9 cellular contexts compared by ENCODE assay signal in the genomic region with DNA sequence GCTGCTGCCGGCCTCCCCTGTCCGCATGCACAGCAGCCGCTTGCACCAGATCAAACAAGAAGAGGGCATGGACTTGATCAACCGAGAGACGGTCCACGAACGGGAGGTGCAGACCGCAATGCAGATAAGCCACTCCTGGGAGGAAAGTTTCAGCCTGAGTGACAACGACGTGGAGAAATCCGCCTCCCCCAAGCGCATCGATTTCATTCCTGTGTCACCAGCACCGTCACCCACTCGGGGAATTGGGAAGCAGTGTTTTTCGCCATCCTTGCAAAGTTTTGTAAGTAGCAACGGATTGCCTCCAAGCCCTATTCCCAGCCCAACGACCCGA.
DNase-seq lines count a peak whose midpoint lies in the region; ATAC-seq, FAIRE-seq and TF ChIP-seq lines count a peak whose summit lies in the region.
"Had no signal": no experiment of that assay in that cellular context is flagged by ENCODE, and none has a peak within 500 bp of the region (broad histone marks: within the 10 kb centered on the region; RNA-seq: fewer than 3 reads in every experiment).

No MANE protein-coding gene starts in this region.

- H3K27me3 Mint-ChIP-seq in activated naive CD8-positive, alpha-beta T cell treated with anti-CD3 and anti-CD28 coated beads, Interleukin-2, amount 50 U/mL, for 24 hours: peaks cover under 1% of the 10 kb centered on the region
- H3K27me3 Mint-ChIP-seq in activated naive CD8-positive, alpha-beta T cell treated with anti-CD3 and anti-CD28 coated beads for 36 hours: peaks cover 4% of the 10 kb centered on the region
- H3K27me3 Mint-ChIP-seq in astrocyte (ENCODE audit: low read depth, unreplicated experiment) (no peaks in the 10 kb centered on the region), T-cell (peaks cover under 1% of the 10 kb centered on the region in 2 donors)

- no peak for TF ChIP-seq CTCF in astrocyte (IDR thresholded peaks at IDR 0.05; ENCODE audit: insufficient read depth, low read depth, low read length)
- no peak for TF ChIP-seq CTCF in right lobe of liver (IDR thresholded peaks at IDR 0.05)
- no peak for TF ChIP-seq CTCF in upper lobe of right lung (IDR thresholded peaks at IDR 0.05)

- no peak for DNase-seq in activated naive CD8-positive, alpha-beta T cell treated with anti-CD3 and anti-CD28 coated beads, Interleukin-2, amount 50 U/mL, for 24 hours
- DNase-seq in activated naive CD8-positive, alpha-beta T cell treated with anti-CD3 and anti-CD28 coated beads for 36 hours: no peak
- DNase-seq in astrocyte (ENCODE audit: low read depth) (no peak), right lobe of liver (no peak), upper lobe of right lung (no peak), T-cell (no peak)

- H3K9me3 ChIP-seq in astrocyte (ENCODE audit: insufficient read depth, low read depth, low read length) (no peaks in the 10 kb centered on the region), right lobe of liver (no peaks in the 10 kb centered on the region), upper lobe of right lung (no peaks in the 10 kb centered on the region)

- H3K9ac ChIP-seq in astrocyte (ENCODE audit: low read length): peak overlapping the region; percentile 91

- H3K4me1 Mint-ChIP-seq in activated naive CD8-positive, alpha-beta T cell treated with anti-CD3 and anti-CD28 coated beads, Interleukin-2, amount 50 U/mL, for 24 hours: peaks cover 5% of the 10 kb centered on the region
- H3K4me1 Mint-ChIP-seq in activated naive CD8-positive, alpha-beta T cell treated with anti-CD3 and anti-CD28 coated beads for 36 hours: peaks cover 6% of the 10 kb centered on the region
- H3K4me1 Mint-ChIP-seq in astrocyte (ENCODE audit: low read depth, unreplicated experiment) (peaks cover 4% of the 10 kb centered on the region), T-cell (peaks cover 0 to 5% (median 5%) of the 10 kb centered on the region in 3 donors)

- CTCF ChIA-PET in T-cell (lab: Charles Lee): interaction anchor here (1.1 to 2.1 kb wide), 3 partner anchors 38 to 254 kb away, joined by 3 to 5 read pairs (median 4); a partner anchor contains a TSS

- H3K27ac ChIP-seq in astrocyte (ENCODE audit: low read depth, low read length) (peak overlapping the region; percentile 81), right lobe of liver (peak overlapping the region; percentile 80 to 88 (median 81)), upper lobe of right lung (peak overlapping the region; percentile 97)

- peak overlapping the region; percentile 97 for H3K4me2 ChIP-seq in astrocyte (ENCODE audit: low read length)

- peaks cover 29% of the 10 kb centered on the region for H4K20me1 ChIP-seq in astrocyte (ENCODE audit: insufficient read depth, low read length)

- H3K4me1 ChIP-seq in astrocyte (ENCODE audit: insufficient read depth, low read length): peaks cover 9% of the 10 kb centered on the region
- peaks cover 0 to 34% (median 9%) of the 10 kb centered on the region in 4 donors for H3K4me1 ChIP-seq in right lobe of liver
- peaks cover 53% of the 10 kb centered on the region for H3K4me1 ChIP-seq in upper lobe of right lung

- H3K36me3 Mint-ChIP-seq in activated naive CD8-positive, alpha-beta T cell treated with anti-CD3 and anti-CD28 coated beads, Interleukin-2, amount 50 U/mL, for 24 hours (ENCODE audit: low read depth): peaks cover 3% of the 10 kb centered on the region
- no peaks in the 10 kb centered on the region for H3K36me3 Mint-ChIP-seq in activated naive CD8-positive, alpha-beta T cell treated with anti-CD3 and anti-CD28 coated beads for 36 hours
- H3K36me3 Mint-ChIP-seq in astrocyte (ENCODE audit: low read depth, unreplicated experiment) (no peaks in the 10 kb centered on the region), T-cell (no peaks in the 10 kb centered on the region)

- no peaks in the 10 kb centered on the region for H3K9me3 Mint-ChIP-seq in activated naive CD8-positive, alpha-beta T cell treated with anti-CD3 and anti-CD28 coated beads, Interleukin-2, amount 50 U/mL, for 24 hours
- no peaks in the 10 kb centered on the region for H3K9me3 Mint-ChIP-seq in activated naive CD8-positive, alpha-beta T cell treated with anti-CD3 and anti-CD28 coated beads for 36 hours
- H3K9me3 Mint-ChIP-seq in astrocyte (ENCODE audit: unreplicated experiment): no peaks in the 10 kb centered on the region
- H3K9me3 Mint-ChIP-seq in T-cell: no peaks in the 10 kb centered on the region
- H3K9me3 Mint-ChIP-seq: activated naive CD8-positive, alpha-beta T cell treated with anti-CD3 and anti-CD28 coated beads, Interleukin-2, amount 10 ng/mL, durations not matched to agents 7 days and 5 days had no signal

- no peaks in the 10 kb centered on the region for H3K27me3 ChIP-seq in astrocyte (ENCODE audit: insufficient read depth, low read length)
- no peaks in the 10 kb centered on the region for H3K27me3 ChIP-seq in right lobe of liver
- H3K27me3 ChIP-seq in upper lobe of right lung: no peaks in the 10 kb centered on the region

- no peak overlapping the region for H3K4me3 Mint-ChIP-seq in activated naive CD8-positive, alpha-beta T cell treated with anti-CD3 and anti-CD28 coated beads, Interleukin-2, amount 50 U/mL, for 24 hours
- no peak overlapping the region for H3K4me3 Mint-ChIP-seq in activated naive CD8-positive, alpha-beta T cell treated with anti-CD3 and anti-CD28 coated beads for 36 hours
- H3K4me3 Mint-ChIP-seq in astrocyte (ENCODE audit: unreplicated experiment) (no peak overlapping the region), T-cell (no peak overlapping the region)
- H3K4me3 Mint-ChIP-seq: activated naive CD8-positive, alpha-beta T cell treated with anti-CD3 and anti-CD28 coated beads, Interleukin-2, amount 10 ng/mL, durations not matched to agents 7 days and 5 days had no signal

- H3K79me2 ChIP-seq in astrocyte (ENCODE audit: insufficient read depth, low read length): peaks cover 32% of the 10 kb centered on the region

- H2AFZ ChIP-seq in astrocyte (ENCODE audit: low read depth, low read length): peak overlapping the region; percentile 98

- H3K36me3 ChIP-seq in astrocyte (ENCODE audit: insufficient read depth, low read length) (no peaks in the 10 kb centered on the region), right lobe of liver (no peaks in the 10 kb centered on the region), upper lobe of right lung (no peaks in the 10 kb centered on the region)

- H3K27ac Mint-ChIP-seq in activated naive CD8-positive, alpha-beta T cell treated with anti-CD3 and anti-CD28 coated beads, Interleukin-2, amount 50 U/mL, for 24 hours: no peak overlapping the region
- no peak overlapping the region for H3K27ac Mint-ChIP-seq in activated naive CD8-positive, alpha-beta T cell treated with anti-CD3 and anti-CD28 coated beads for 36 hours
- H3K27ac Mint-ChIP-seq in astrocyte (ENCODE audit: unreplicated experiment): no peak overlapping the region
- no peak overlapping the region for H3K27ac Mint-ChIP-seq in T-cell
- H3K27ac Mint-ChIP-seq: activated naive CD8-positive, alpha-beta T cell treated with anti-CD3 and anti-CD28 coated beads, Interleukin-2, amount 10 ng/mL, durations not matched to agents 7 days and 5 days had no signal

- no peak for FAIRE-seq in astrocyte (lab: Jason Lieb, UNC)

- intact Hi-C loops in right lobe of liver (cut with DNase I) (no loop called here), upper lobe of right lung (cut with DNase I) (no loop called here)

- peak; percentile 12 for ATAC-seq in activated naive CD8-positive, alpha-beta T cell treated with anti-CD3 and anti-CD28 coated beads, Interleukin-2, amount 50 U/mL, for 24 hours
- ATAC-seq in right lobe of liver (no peak), upper lobe of right lung (no peak), GM21786 (IDR thresholded peaks at IDR 0.05; ENCODE audit: unreplicated experiment) (no peak), GM21447 (IDR thresholded peaks at IDR 0.05; ENCODE audit: unreplicated experiment) (no peak), T-cell (replicated peaks in 1 of 4) (no peak)

- POLR2A ChIA-PET in T-cell (lab: Charles Lee): interaction anchor here in 1 of 2 donors (0.6 to 1.0 kb wide), 2 partner anchors 11 to 192 kb away, joined by 3 to 4 read pairs; no protein-coding TSS in a partner anchor

- H3K4me3 ChIP-seq in astrocyte (ENCODE audit: insufficient read depth, low read depth, low read length) (peak overlapping the region; percentile 79), right lobe of liver (peak overlapping the region; percentile 78 to 83 (median 79)), upper lobe of right lung (peak overlapping the region; percentile 79)

- no peak for TF ChIP-seq POLR2A in right lobe of liver (IDR thresholded peaks at IDR 0.05)

- WGBS in right lobe of liver (ENCODE audit: insufficient coverage, low coverage, low lambda C conversion rate, missing lambda C conversion rate): under 1% methylated on average over 15 of the region's 19 CpGs
